8 cellular contexts compared by ENCODE assay signal in the genomic region with DNA sequence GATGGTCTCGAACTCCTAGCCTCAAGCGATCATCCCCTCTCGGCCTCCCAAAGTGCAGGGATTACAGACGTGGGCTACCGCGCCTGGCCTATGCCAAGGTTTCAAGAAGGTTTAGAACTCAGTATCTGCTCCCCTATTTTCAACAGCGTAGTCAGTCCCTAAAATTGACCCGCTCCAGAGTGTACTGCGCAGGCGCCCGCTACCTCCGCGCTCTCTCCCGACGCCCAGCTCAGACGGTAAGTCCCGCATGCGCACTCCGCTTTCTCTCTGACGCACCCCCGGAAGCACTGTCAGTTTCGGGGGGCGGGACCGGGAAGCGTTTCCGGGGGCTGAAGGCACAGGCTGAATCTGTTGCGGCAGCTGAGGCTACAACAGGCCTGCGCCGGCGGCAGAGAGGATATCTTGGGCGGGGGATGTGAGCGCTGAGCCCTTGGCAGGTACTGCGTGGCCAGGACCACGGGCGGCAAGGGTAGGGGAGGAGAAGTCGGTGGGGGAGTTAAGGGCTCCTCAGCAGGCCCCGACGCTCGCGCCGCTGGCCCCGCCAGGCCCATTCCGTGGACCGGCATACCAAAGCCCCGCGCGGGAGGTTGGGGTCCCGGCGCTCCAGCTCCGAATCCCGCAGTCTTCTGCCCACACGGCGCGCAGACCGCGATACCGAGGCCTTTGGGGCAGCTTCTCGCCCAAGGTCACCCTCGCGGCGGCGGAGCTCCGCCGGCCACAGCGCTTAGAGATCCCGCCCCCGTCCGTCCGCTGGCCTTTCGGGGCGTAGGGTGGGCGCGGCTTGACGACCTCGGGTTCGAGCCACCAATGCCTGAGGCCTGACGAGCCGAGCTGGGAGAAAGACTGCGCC. TPM values are rescaled to one million over a fixed set of nuclear protein-coding genes. Genes with fewer than 3 reads are reported as not detected.
DNase-seq lines count a peak whose midpoint lies in the region; ATAC-seq and TF ChIP-seq lines count a peak whose summit lies in the region.

A gene with protein sequence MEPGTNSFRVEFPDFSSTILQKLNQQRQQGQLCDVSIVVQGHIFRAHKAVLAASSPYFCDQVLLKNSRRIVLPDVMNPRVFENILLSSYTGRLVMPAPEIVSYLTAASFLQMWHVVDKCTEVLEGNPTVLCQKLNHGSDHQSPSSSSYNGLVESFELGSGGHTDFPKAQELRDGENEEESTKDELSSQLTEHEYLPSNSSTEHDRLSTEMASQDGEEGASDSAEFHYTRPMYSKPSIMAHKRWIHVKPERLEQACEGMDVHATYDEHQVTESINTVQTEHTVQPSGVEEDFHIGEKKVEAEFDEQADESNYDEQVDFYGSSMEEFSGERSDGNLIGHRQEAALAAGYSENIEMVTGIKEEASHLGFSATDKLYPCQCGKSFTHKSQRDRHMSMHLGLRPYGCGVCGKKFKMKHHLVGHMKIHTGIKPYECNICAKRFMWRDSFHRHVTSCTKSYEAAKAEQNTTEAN (plus strand): TSS at position 345 of the 850 bp plus-strand sequence. CDS start 27,470 bp downstream, outside the sequence.

- peak; percentile 97 for DNase-seq in NCI-H82 (lab: John Stamatoyannopoulos, UW)
- DNase-seq in activated CD4-positive, alpha-beta T cell treated with anti-CD3 and anti-CD28 coated beads, Interleukin-2, amount 50 U/mL, for 4 hours: peak; percentile 98 to 99
- peak; percentile 97 to 98 for DNase-seq in left lung
- peak; percentile 98 for DNase-seq in stimulated activated CD4-positive, alpha-beta T cell treated with anti-CD3 and anti-CD28 coated beads, Interleukin-2, amount 100 ng/mL, for 4 hours (ENCODE audit: low read depth)

- peaks cover 0 to 11% of the 10 kb centered on the region in 2 donors for H3K36me3 ChIP-seq in left lung

- peak within 1 kb of the TSS; percentile 87 for H3K27ac ChIP-seq in C4-2B
- peak within 1 kb of the TSS; percentile 88 to 90 for H3K27ac ChIP-seq in left lung

- H3K4me1 Mint-ChIP-seq in dendritic cell treated with granulocyte-macrophage colony-stimulating factor and Interleukin-4, amounts not matched to agents 40 ng/mL and 50 ng/mL, for 4 days (ENCODE audit: low read depth): peaks cover 32% of the 10 kb centered on the region

- H3K9me3 Mint-ChIP-seq in dendritic cell treated with granulocyte-macrophage colony-stimulating factor and Interleukin-4, amounts not matched to agents 40 ng/mL and 50 ng/mL, for 4 days: peaks cover 6% of the 10 kb centered on the region

- H3K27me3 ChIP-seq in left lung: no peaks in the 10 kb centered on the region

- H3K36me3 Mint-ChIP-seq in dendritic cell treated with granulocyte-macrophage colony-stimulating factor and Interleukin-4, amounts not matched to agents 40 ng/mL and 50 ng/mL, for 4 days (ENCODE audit: low read depth): peaks cover 40% of the 10 kb centered on the region

- TF ChIP-seq CTCF in C4-2B (conservative IDR thresholded peaks at IDR 0.05) (no peak), left lung (IDR thresholded peaks at IDR 0.05) (no peak)

- intact Hi-C loops in dendritic cell treated with granulocyte-macrophage colony-stimulating factor and Interleukin-4, amounts not matched to agents 40 ng/mL and 50 ng/mL, for 4 days (cut with micrococcal nuclease): no loop called here
- intact Hi-C loops in left lung (cut with DNase I): no loop called here

- ATAC-seq in GM19395 (IDR thresholded peaks at IDR 0.05; ENCODE audit: unreplicated experiment) (peak; percentile 78), HG03571 (IDR thresholded peaks at IDR 0.05; ENCODE audit: unreplicated experiment) (peak; percentile 73), left lung (peak; percentile 89)

- peak within 1 kb of the TSS; percentile 90 to 96 for H3K4me3 ChIP-seq in left lung

- H3K27ac Mint-ChIP-seq in dendritic cell treated with granulocyte-macrophage colony-stimulating factor and Interleukin-4, amounts not matched to agents 40 ng/mL and 50 ng/mL, for 4 days: peak within 1 kb of the TSS; percentile 96

- peaks cover 8% of the 10 kb centered on the region for H3K27me3 Mint-ChIP-seq in dendritic cell treated with granulocyte-macrophage colony-stimulating factor and Interleukin-4, amounts not matched to agents 40 ng/mL and 50 ng/mL, for 4 days

- peaks cover 16 to 46% of the 10 kb centered on the region in 2 donors for H3K4me1 ChIP-seq in left lung

- peak within 1 kb of the TSS; percentile 97 for H3K4me3 Mint-ChIP-seq in dendritic cell treated with granulocyte-macrophage colony-stimulating factor and Interleukin-4, amounts not matched to agents 40 ng/mL and 50 ng/mL, for 4 days

- no peaks in the 10 kb centered on the region for H3K9me3 ChIP-seq in left lung

RNA-seq across cellular contexts. Expression of the gene that starts here (rescaled TPM):
- total RNA-seq in left lung: 10 to 100 TPM; 20.8 to 28.3 TPM

Comparison
In these comparisons a context has a peak if more than half of its experiments do, and no peak if none do; other contexts are left out.
1. Peak in every context shown above with its lines: DNase-seq, ATAC-seq, H3K4me3 ChIP-seq and H3K27ac ChIP-seq.